21 cellular contexts compared by ENCODE assay signal in the genomic region with DNA sequence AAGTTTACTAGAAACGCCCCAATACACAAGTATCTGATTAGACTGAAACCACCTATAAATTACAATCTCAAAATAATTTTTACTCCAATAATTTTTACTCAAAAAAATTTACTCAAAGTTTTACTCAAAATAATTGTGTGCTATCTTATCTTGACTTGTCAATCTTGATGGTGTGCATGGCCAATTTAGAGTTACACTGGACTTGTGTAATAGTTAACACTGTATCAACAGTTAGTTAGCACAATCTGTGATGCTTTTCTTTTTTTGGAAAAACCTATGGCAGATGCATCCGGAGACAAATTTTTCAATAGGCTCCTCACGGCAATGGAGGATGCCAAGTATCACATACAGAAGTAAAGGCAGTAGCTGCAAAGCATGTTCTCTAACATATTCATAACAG. TPM values are rescaled to one million over a fixed set of nuclear protein-coding genes. Genes with fewer than 3 reads are reported as not detected.
"Had no signal": no experiment of that assay in that cellular context is flagged by ENCODE, and none has a peak within 500 bp of the region (broad histone marks: within the 10 kb centered on the region; RNA-seq: fewer than 3 reads in every experiment).

No MANE protein-coding gene starts in this region.

- H3K27ac ChIP-seq: epithelial cell of prostate, esophagus muscularis mucosa, gastroesophageal sphincter, hepatocyte, lower lobe of right lung, suprapubic skin, tibial artery, upper lobe of right lung, vagina had no signal

- H3K79me2 ChIP-seq: hepatocyte had no signal

- H3K9me3 ChIP-seq: esophagus muscularis mucosa, gastroesophageal sphincter, lower lobe of right lung, suprapubic skin, tibial artery, upper lobe of right lung, vagina had no signal

- H3K27me3 ChIP-seq: esophagus muscularis mucosa, gastroesophageal sphincter, hepatocyte, suprapubic skin, tibial artery, upper lobe of right lung, vagina had no signal

- H3K4me2 ChIP-seq: hepatocyte had no signal

- ATAC-seq: gastroesophageal sphincter; lower lobe of right lung; stimulated activated effector memory CD8-positive, alpha-beta T cell treated with anti-CD3 and anti-CD28 coated beads, Interleukin-12 subunit alpha, Interleukin-12 subunit beta, amount 100 ng/mL, for 72 hours; stimulated activated naive CD8-positive, alpha-beta T cell treated with anti-CD3 and anti-CD28 coated beads, Interleukin-15, Interleukin-2, amounts not matched to agents 100 U/mL and 50 U/mL, for 24 hours; upper lobe of right lung had no signal

- H3K4me3 ChIP-seq: esophagus muscularis mucosa, gastroesophageal sphincter, hepatocyte, lower lobe of right lung, suprapubic skin, tibial artery, upper lobe of right lung, vagina had no signal

- DNase-seq: effector memory CD4-positive, alpha-beta T cell; glutamatergic neuron; kidney; lower lobe of right lung; midbrain; naive B cell; nephron progenitor cell; stimulated activated CD4-positive, alpha-beta T cell treated with anti-CD3 and anti-CD28 coated beads, Interleukin-4, amount 100 ng/mL, for 1 hour; stimulated activated CD8-positive, alpha-beta memory T cell treated with anti-CD3 and anti-CD28 coated beads, Interleukin-4, amount 100 ng/mL, for 48 hours; stimulated activated naive CD8-positive, alpha-beta T cell treated with anti-CD3 and anti-CD28 coated beads, Interleukin-15, Interleukin-2, amounts not matched to agents 100 U/mL and 50 U/mL, for 24 hours; tibial artery; upper lobe of right lung had no signal

- FAIRE-seq: kidney had no signal

- H3K4me1 ChIP-seq: gastroesophageal sphincter, tibial artery, vagina had no signal

- H2AFZ ChIP-seq: hepatocyte had no signal

RNA-seq across cellular contexts. Expression of a gene that starts 24.9 kb away (rescaled TPM):
- total RNA-seq: esophagus muscularis mucosa, fibroblast of villous mesenchyme, gastroesophageal sphincter, hepatocyte, kidney, lower lobe of right lung, omental fat pad, suprapubic skin, vagina had no signal
